Comparison of ENCODE assay signal across 23 cellular contexts in genomic region chr16:66143422-66143821, GRCh38.
"Had no signal": no experiment of that assay in that cellular context is flagged by ENCODE, and none has a peak within 500 bp of the region (broad histone marks: within the 10 kb centered on the region; RNA-seq: fewer than 3 reads in every experiment).

No MANE protein-coding gene starts in this region.

- FAIRE-seq: kidney, pancreas had no signal

- H3K27me3 ChIP-seq: colonic mucosa, gastrocnemius medialis, hepatocyte, pancreas, tibial nerve, upper lobe of right lung, uterus had no signal

- H3K9me3 ChIP-seq: colonic mucosa, gastrocnemius medialis, lower lobe of right lung, pancreas, thoracic aorta, tibial nerve, upper lobe of right lung, uterus had no signal

- H3K4me3 ChIP-seq: colonic mucosa, gastrocnemius medialis, hepatocyte, lower lobe of right lung, pancreas, thoracic aorta, tibial nerve, upper lobe of right lung, uterus had no signal

- H3K36me3 ChIP-seq: colonic mucosa, gastrocnemius medialis, lower lobe of right lung, pancreas, thoracic aorta, tibial nerve, upper lobe of right lung, uterus had no signal

- ATAC-seq: esophagus mucosa; gastrocnemius medialis; left ventricle myocardium superior; lower lobe of right lung; natural killer cell; pancreas; sciatic nerve; stimulated activated memory B cell treated with anti-CD40 and anti-IgM and Interleukin-4, amounts not matched to agents 10 μg/mL and 1 μg/mL and 100 μg/mL, for 72 hours; upper lobe of right lung had no signal

- DNase-seq: colonic mucosa; effector CD8-positive, alpha-beta T cell; endodermal cell; foreskin fibroblast; gastrocnemius medialis; head of caudate nucleus; kidney; left ventricle myocardium superior; lower lobe of right lung; natural killer cell; occipital lobe; pancreas; stimulated activated CD4-positive, alpha-beta T cell treated with anti-CD3 and anti-CD28 coated beads, Interleukin-2, amount 100 ng/mL, for 24 hours; stimulated activated CD4-positive, alpha-beta T cell treated with anti-CD3 and anti-CD28 coated beads, Interleukin-4, amount 100 ng/mL, for 24 hours; upper lobe of right lung; uterus had no signal

- H3K79me2 ChIP-seq: hepatocyte had no signal

- H3K4me1 ChIP-seq: colonic mucosa, lower lobe of right lung, pancreas, tibial nerve, upper lobe of right lung, uterus had no signal

- H3K4me2 ChIP-seq: hepatocyte had no signal

- H3K27ac ChIP-seq: colonic mucosa, epithelial cell of prostate, gastrocnemius medialis, hepatocyte, lower lobe of right lung, pancreas, thoracic aorta, tibial nerve, upper lobe of right lung, uterus had no signal

- H2AFZ ChIP-seq: hepatocyte had no signal
